Comparison of ENCODE assay signal across 1 cellular context in the genomic region with DNA sequence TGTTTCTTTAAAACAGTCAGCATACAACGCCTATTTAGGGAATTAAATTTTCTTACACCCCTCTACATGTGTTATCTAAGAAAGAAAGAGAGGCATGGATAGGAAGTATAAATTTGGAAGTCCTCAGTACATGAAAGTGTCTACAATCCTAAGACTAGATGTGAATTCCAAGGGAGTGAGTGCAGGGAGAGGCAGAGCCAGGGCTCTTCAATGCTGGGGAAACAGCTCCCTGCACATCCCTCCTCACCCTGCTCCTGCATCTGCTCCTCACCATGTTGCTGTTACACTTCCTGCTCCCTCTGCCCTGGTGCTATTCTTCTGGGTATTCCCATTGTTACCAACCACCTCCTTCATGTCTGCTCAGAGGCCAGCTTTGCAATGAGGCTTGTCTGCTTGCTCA.
TF ChIP-seq lines count a peak whose summit lies in the region.

No MANE protein-coding gene starts in this region.

TF ChIP-seq in SK-N-SH, 30 proteins besides CTCF, POLR2A, EP300 and RAD21:
- TF ChIP-seq YY1 (IDR thresholded peaks at IDR 0.05; ENCODE audit: low read depth) = no peak
- no peak for TF ChIP-seq MEF2A (IDR thresholded peaks at IDR 0.05; ENCODE audit: borderline replicate concordance, low read depth)
- no peak for TF ChIP-seq TAF1 (IDR thresholded peaks at IDR 0.05; ENCODE audit: borderline replicate concordance, low read depth, low read length)
- TF ChIP-seq, protein P1, sequence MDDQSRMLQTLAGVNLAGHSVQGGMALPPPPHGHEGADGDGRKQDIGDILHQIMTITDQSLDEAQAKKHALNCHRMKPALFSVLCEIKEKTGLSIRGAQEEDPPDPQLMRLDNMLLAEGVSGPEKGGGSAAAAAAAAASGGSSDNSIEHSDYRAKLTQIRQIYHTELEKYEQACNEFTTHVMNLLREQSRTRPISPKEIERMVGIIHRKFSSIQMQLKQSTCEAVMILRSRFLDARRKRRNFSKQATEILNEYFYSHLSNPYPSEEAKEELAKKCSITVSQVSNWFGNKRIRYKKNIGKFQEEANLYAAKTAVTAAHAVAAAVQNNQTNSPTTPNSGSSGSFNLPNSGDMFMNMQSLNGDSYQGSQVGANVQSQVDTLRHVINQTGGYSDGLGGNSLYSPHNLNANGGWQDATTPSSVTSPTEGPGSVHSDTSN (IDR thresholded peaks at IDR 0.05) = no peak
- TF ChIP-seq CHD2 (IDR thresholded peaks at IDR 0.05; ENCODE audit: low read length, partially characterized antibody) = no peak
- TF ChIP-seq, protein P2, sequence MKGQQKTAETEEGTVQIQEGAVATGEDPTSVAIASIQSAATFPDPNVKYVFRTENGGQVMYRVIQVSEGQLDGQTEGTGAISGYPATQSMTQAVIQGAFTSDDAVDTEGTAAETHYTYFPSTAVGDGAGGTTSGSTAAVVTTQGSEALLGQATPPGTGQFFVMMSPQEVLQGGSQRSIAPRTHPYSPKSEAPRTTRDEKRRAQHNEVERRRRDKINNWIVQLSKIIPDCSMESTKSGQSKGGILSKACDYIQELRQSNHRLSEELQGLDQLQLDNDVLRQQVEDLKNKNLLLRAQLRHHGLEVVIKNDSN (IDR thresholded peaks at IDR 0.05; ENCODE audit: borderline replicate concordance, low read depth) = no peak
- TF ChIP-seq, protein P3, sequence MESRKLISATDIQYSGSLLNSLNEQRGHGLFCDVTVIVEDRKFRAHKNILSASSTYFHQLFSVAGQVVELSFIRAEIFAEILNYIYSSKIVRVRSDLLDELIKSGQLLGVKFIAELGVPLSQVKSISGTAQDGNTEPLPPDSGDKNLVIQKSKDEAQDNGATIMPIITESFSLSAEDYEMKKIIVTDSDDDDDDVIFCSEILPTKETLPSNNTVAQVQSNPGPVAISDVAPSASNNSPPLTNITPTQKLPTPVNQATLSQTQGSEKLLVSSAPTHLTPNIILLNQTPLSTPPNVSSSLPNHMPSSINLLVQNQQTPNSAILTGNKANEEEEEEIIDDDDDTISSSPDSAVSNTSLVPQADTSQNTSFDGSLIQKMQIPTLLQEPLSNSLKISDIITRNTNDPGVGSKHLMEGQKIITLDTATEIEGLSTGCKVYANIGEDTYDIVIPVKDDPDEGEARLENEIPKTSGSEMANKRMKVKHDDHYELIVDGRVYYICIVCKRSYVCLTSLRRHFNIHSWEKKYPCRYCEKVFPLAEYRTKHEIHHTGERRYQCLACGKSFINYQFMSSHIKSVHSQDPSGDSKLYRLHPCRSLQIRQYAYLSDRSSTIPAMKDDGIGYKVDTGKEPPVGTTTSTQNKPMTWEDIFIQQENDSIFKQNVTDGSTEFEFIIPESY (IDR thresholded peaks at IDR 0.05; ENCODE audit: borderline replicate concordance, low read depth) = no peak
- TF ChIP-seq, protein P4, sequence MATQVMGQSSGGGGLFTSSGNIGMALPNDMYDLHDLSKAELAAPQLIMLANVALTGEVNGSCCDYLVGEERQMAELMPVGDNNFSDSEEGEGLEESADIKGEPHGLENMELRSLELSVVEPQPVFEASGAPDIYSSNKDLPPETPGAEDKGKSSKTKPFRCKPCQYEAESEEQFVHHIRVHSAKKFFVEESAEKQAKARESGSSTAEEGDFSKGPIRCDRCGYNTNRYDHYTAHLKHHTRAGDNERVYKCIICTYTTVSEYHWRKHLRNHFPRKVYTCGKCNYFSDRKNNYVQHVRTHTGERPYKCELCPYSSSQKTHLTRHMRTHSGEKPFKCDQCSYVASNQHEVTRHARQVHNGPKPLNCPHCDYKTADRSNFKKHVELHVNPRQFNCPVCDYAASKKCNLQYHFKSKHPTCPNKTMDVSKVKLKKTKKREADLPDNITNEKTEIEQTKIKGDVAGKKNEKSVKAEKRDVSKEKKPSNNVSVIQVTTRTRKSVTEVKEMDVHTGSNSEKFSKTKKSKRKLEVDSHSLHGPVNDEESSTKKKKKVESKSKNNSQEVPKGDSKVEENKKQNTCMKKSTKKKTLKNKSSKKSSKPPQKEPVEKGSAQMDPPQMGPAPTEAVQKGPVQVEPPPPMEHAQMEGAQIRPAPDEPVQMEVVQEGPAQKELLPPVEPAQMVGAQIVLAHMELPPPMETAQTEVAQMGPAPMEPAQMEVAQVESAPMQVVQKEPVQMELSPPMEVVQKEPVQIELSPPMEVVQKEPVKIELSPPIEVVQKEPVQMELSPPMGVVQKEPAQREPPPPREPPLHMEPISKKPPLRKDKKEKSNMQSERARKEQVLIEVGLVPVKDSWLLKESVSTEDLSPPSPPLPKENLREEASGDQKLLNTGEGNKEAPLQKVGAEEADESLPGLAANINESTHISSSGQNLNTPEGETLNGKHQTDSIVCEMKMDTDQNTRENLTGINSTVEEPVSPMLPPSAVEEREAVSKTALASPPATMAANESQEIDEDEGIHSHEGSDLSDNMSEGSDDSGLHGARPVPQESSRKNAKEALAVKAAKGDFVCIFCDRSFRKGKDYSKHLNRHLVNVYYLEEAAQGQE (IDR thresholded peaks at IDR 0.05; ENCODE audit: low read depth, low read length) = no peak
- TF ChIP-seq RFX5 (IDR thresholded peaks at IDR 0.05; ENCODE audit: low read length) = no peak
- TF ChIP-seq EZH2phosphoT487 (IDR thresholded peaks at IDR 0.05; ENCODE audit: borderline replicate concordance, low read depth) = no peak
- no peak for TF ChIP-seq FOSL2 (IDR thresholded peaks at IDR 0.05; ENCODE audit: borderline replicate concordance, low read depth)
- no peak for TF ChIP-seq GATA2 (CRISPR knock-in tag; IDR thresholded peaks at IDR 0.05)
- TF ChIP-seq, protein P5, sequence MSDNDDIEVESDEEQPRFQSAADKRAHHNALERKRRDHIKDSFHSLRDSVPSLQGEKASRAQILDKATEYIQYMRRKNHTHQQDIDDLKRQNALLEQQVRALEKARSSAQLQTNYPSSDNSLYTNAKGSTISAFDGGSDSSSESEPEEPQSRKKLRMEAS (IDR thresholded peaks at IDR 0.05; ENCODE audit: low read depth) = no peak
